In genomic region chr18:12227394-12228186, GRCh38 we compare ENCODE assay signal across 12 cellular contexts. TPM values are rescaled to one million over a fixed set of nuclear protein-coding genes. Genes with fewer than 3 reads are reported as not detected.
DNase-seq lines count a peak whose midpoint lies in the region; ATAC-seq, FAIRE-seq and TF ChIP-seq lines count a peak whose summit lies in the region.
"Not testable (repeated sequence)": the region's sequence is repeated elsewhere in the genome, so short reads cannot be mapped to it uniquely, and the experiment has no call there.
"Had no signal": no experiment of that assay in that cellular context is flagged by ENCODE, and none has a peak within 500 bp of the region (broad histone marks: within the 10 kb centered on the region; RNA-seq: fewer than 3 reads in every experiment).

No MANE protein-coding gene starts in this region.

- not testable (repeated sequence) for H3K4me3 Mint-ChIP-seq in stimulated activated naive CD8-positive, alpha-beta T cell treated with anti-CD3 and anti-CD28 coated beads, Interleukin-15, amount 100 ng/mL, for 72 hours

- H3K36me3 ChIP-seq in HUES48 (ENCODE audit: control insufficient read depth, insufficient read depth, low read length); RWPE2 (ENCODE audit: low read depth); K562 (ENCODE audit: control insufficient read depth, insufficient read depth, low read length); hepatocyte (replicated peaks; ENCODE audit: insufficient read depth, low read depth); lower lobe of right lung: not testable (repeated sequence)

- BruUV-seq in K562 (replicated peaks; lab: Mats Ljungman, UMichigan): not testable (repeated sequence)

- ATAC-seq in RWPE2 (ENCODE audit: low read depth): peak; percentile 68
- ATAC-seq in K562: peak; percentile 97
- ATAC-seq in lower lobe of right lung: peak; percentile 29 to 35
- ATAC-seq in stimulated activated naive CD8-positive, alpha-beta T cell treated with anti-CD3 and anti-CD28 coated beads, Interleukin-15, amount 100 ng/mL, for 72 hours: peak; percentile 41

- POLR2A ChIA-PET in K562 (lab: Yijun Ruan, JAX): not testable (repeated sequence)

- intact Hi-C loops in K562 (cut with micrococcal nuclease); lower lobe of right lung (cut with DNase I): not testable (repeated sequence)

- WGBS in K562 (ENCODE audit: insufficient coverage, low coverage, missing lambda C conversion rate): 7% methylated on average over 5 of the region's 27 CpGs
- WGBS in hepatocyte (ENCODE audit: low lambda C conversion rate, missing lambda C conversion rate): 29% methylated on average over 6 of the region's 27 CpGs

- DNase-seq in GM19239 (ENCODE audit: insufficient read length, low spot score); RWPE2 (ENCODE audit: low spot score); K562 (ENCODE audit: extremely low read depth in 1 of 4, low spot score in 3 of 4); hepatocyte (ENCODE audit: low spot score); lower lobe of right lung; stimulated activated naive CD8-positive, alpha-beta T cell treated with anti-CD3 and anti-CD28 coated beads, Interleukin-15, amount 100 ng/mL, for 72 hours: not testable (repeated sequence)
- DNase-seq in fibroblast of mammary gland (ENCODE audit: low read depth): peak; percentile 14

- CTCF ChIA-PET in K562 (lab: Yijun Ruan, JAX; ENCODE audit: low intra/inter-chr PET ratio): not testable (repeated sequence)

- not testable (repeated sequence) for H3K9me1 ChIP-seq in K562 (ENCODE audit: control insufficient read depth, insufficient read depth, low read length)

- H2AFZ ChIP-seq in K562 (ENCODE audit: low read depth, low read length); hepatocyte: not testable (repeated sequence)

- not testable (repeated sequence) for H3K27ac Mint-ChIP-seq in stimulated activated naive CD8-positive, alpha-beta T cell treated with anti-CD3 and anti-CD28 coated beads, Interleukin-15, amount 100 ng/mL, for 72 hours

- H3K9me3 Mint-ChIP-seq in stimulated activated naive CD8-positive, alpha-beta T cell treated with anti-CD3 and anti-CD28 coated beads, Interleukin-15, amount 100 ng/mL, for 72 hours: not testable (repeated sequence)

- H3K4me1 ChIP-seq in HUES48 (ENCODE audit: control insufficient read depth, insufficient read depth, low read length); RWPE2 (ENCODE audit: insufficient read depth, poor library complexity, severe bottlenecking); K562 (replicated peaks in 1 of 2; ENCODE audit: control insufficient read depth in 2 of 2, insufficient read depth in 2 of 2, low read length in 2 of 2); hepatocyte (ENCODE audit: insufficient read depth); lower lobe of right lung: not testable (repeated sequence)

- not testable (repeated sequence) for TF ChIP-seq CTCF in RWPE2 (IDR thresholded peaks at IDR 0.05; ENCODE audit: poor library complexity, severe bottlenecking); K562 (IDR thresholded peaks at IDR 0.05 in 2 of 3, conservative IDR thresholded peaks at IDR 0.05 in 1 of 3; ENCODE audit: insufficient read depth in 2 of 3, low read depth in 1 of 3, low read length in 3 of 3); fibroblast of mammary gland (conservative IDR thresholded peaks at IDR 0.05; ENCODE audit: control insufficient read depth, insufficient read depth, low read depth, low read length); hepatocyte (IDR thresholded peaks at IDR 0.05; ENCODE audit: poor library complexity); lower lobe of right lung (IDR thresholded peaks at IDR 0.05)

- TF ChIP-seq POLR2A in K562 (conservative IDR thresholded peaks at IDR 0.05): not testable (repeated sequence)

- H3K9me2 ChIP-seq in hepatocyte (replicated peaks; ENCODE audit: insufficient read depth): not testable (repeated sequence)

- TF ChIP-seq RAD21 in K562 (CRISPR knock-in tag; conservative IDR thresholded peaks at IDR 0.05 in 1 of 2, IDR thresholded peaks at IDR 0.05 in 1 of 2): not testable (repeated sequence)

- H3K4me3 ChIP-seq in HUES48 (ENCODE audit: low read depth, low read length): peak overlapping the region; percentile 26; the same call in 1 of the 2 replicates
- not testable (repeated sequence) for H3K4me3 ChIP-seq in RWPE2 (ENCODE audit: severe bottlenecking); K562; fibroblast of mammary gland (ENCODE audit: control insufficient read depth, low read depth, low read length); hepatocyte; lower lobe of right lung

- H3K9ac ChIP-seq in HUES48 (ENCODE audit: low read depth, low read length); K562 (ENCODE audit: insufficient read depth in 1 of 2, low read depth in 2 of 2, low read length in 2 of 2): not testable (repeated sequence)

- H3K27ac ChIP-seq in HUES48 (ENCODE audit: low read depth, low read length); RWPE2 (ENCODE audit: poor library complexity, severe bottlenecking); K562 (ENCODE audit: extremely low read depth, low read depth, low read length); hepatocyte; lower lobe of right lung: not testable (repeated sequence)

- in situ Hi-C loops in K562 (cut with MboI): not testable (repeated sequence)

- H3K79me2 ChIP-seq in K562 (ENCODE audit: control insufficient read depth, insufficient read depth, low read length); hepatocyte: not testable (repeated sequence)

- H3K27me3 ChIP-seq in HUES48 (ENCODE audit: control insufficient read depth, insufficient read depth, low read length); RWPE2 (ENCODE audit: insufficient read depth, poor library complexity, severe bottlenecking); K562 (ENCODE audit: control insufficient read depth in 2 of 2, insufficient read depth in 2 of 2, low read length in 2 of 2); hepatocyte; lower lobe of right lung (ENCODE audit: low read depth): not testable (repeated sequence)

- H3K27me3 Mint-ChIP-seq in stimulated activated naive CD8-positive, alpha-beta T cell treated with anti-CD3 and anti-CD28 coated beads, Interleukin-15, amount 100 ng/mL, for 72 hours: not testable (repeated sequence)

- H3K9me3 ChIP-seq in HUES48 (ENCODE audit: control insufficient read depth, insufficient read depth, low read length); RWPE2 (ENCODE audit: severe bottlenecking); K562 (replicated peaks; ENCODE audit: control insufficient read depth, insufficient read depth, low read depth, low read length); hepatocyte (ENCODE audit: low read depth); lower lobe of right lung: not testable (repeated sequence)

- not testable (repeated sequence) for H3K4me2 ChIP-seq in K562 (ENCODE audit: insufficient read depth, low read length)
- peak overlapping the region; percentile 57 for H3K4me2 ChIP-seq in hepatocyte

- TF ChIP-seq EP300 in K562 (IDR thresholded peaks at IDR 0.05; ENCODE audit: low read length): not testable (repeated sequence)

- FAIRE-seq in GM19239 (lab: Jason Lieb, UNC) (peak; percentile 21), K562 (lab: Jason Lieb, UNC) (peak; percentile 86)

- H3K4me1 Mint-ChIP-seq in stimulated activated naive CD8-positive, alpha-beta T cell treated with anti-CD3 and anti-CD28 coated beads, Interleukin-15, amount 100 ng/mL, for 72 hours: not testable (repeated sequence)

- not testable (repeated sequence) for H4K20me1 ChIP-seq in K562 (replicated peaks; ENCODE audit: control insufficient read depth, insufficient read depth, low read length); hepatocyte (ENCODE audit: insufficient read depth, poor library complexity, severe bottlenecking)

RNA-seq across cellular contexts. Expression of gene CIDEA, which starts 26.6 kb away (rescaled TPM):
- not detected in 2 replicates for total RNA-seq in K562 (2011; cell fraction: chromatin; rRNA removed; ENCODE audit: low replicate concordance)
- total RNA-seq in K562 (2011; cell fraction: nucleolus; rRNA removed): not detected in 2 replicates
- not detected in 2 replicates for total RNA-seq in K562 (2011; cell fraction: nucleoplasm; rRNA removed)
- total RNA-seq in K562 (2014; rRNA removed): not detected in 2 replicates
- total RNA-seq in K562 (2014; rRNA removed; fragmentation: Illumina TruSeq; extraction: Trizol): not detected in 2 replicates
- total RNA-seq in K562 (2015; rRNA removed; fragmentation: Illumina TruSeq; extraction: Trizol): not detected in 2 replicates
- total RNA-seq in K562 (2021): not detected in 2 replicates
- not detected in 2 replicates for polyA plus RNA-seq in K562 (2011; rRNA removed)
- not detected in 2 replicates for polyA plus RNA-seq in K562 (2011; cell fraction: cytosol; rRNA removed)
- not detected in 2 replicates for polyA plus RNA-seq in K562 (2011; cell fraction: nucleus; rRNA removed)
- not detected in 2 replicates for polyA plus RNA-seq in K562 (2012)
- not detected in 2 replicates for polyA plus RNA-seq in K562 (2014; fragmentation: Illumina TruSeq; extraction: Trizol)
- not detected for polyA plus RNA-seq in K562 (2014; fragmentation: Nextera tagmentation; extraction: Ambion mirVana)
- not detected in 2 replicates for polyA plus RNA-seq in K562 (2014; rRNA removed)
- not detected in 2 replicates for polyA minus RNA-seq in K562 (2011; rRNA and poly(A)+ RNA removed)
- polyA minus RNA-seq in K562 (2011; cell fraction: cytosol; rRNA and poly(A)+ RNA removed): not detected in 2 replicates
- not detected in 2 replicates for polyA minus RNA-seq in K562 (2011; cell fraction: nucleus; rRNA and poly(A)+ RNA removed)
- not detected in 2 replicates for total RNA-seq in hepatocyte
- not detected in 2 replicates for polyA plus RNA-seq in hepatocyte
- total RNA-seq in lower lobe of right lung: not detected
- total RNA-seq: CD4-positive, CD25-positive, alpha-beta regulatory T cell; G401; M059J; SJCRH30 had no signal
- polyA plus RNA-seq: CD4-positive, CD25-positive, alpha-beta regulatory T cell had no signal

Comparison
In these comparisons a context has a peak if more than half of its experiments do, and no peak if none do; other contexts are left out.
1. ATAC-seq: peak in every context shown above with its lines; median percentile 97 in K562; 68 in RWPE2; 41 in stimulated activated naive CD8-positive, alpha-beta T cell treated with anti-CD3 and anti-CD28 coated beads, Interleukin-15, amount 100 ng/mL, for 72 hours; 32 in lower lobe of right lung.